Comparison of ENCODE assay signal across 21 cellular contexts in the genomic region with DNA sequence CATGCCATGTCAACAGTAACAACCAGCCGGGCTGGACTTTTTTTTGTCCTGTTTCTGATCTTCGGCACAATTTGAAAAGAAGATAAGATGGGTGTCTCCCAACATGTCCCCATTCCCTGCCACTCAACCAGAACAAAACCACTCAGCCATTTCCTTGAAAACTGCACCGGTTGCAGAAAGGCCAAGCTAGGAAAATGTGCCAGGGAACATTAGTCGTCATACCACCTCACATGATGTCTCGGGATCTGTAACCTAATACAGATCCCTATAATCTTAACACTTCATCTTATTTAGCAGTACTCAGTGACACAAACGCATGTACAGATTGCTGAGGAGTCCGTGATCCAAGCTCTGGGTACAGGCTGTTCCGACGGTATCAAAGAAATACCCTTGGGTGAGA. TPM values are rescaled to one million over a fixed set of nuclear protein-coding genes. Genes with fewer than 3 reads are reported as not detected.
DNase-seq lines count a peak whose midpoint lies in the region; ATAC-seq, FAIRE-seq and TF ChIP-seq lines count a peak whose summit lies in the region.
"Had no signal": no experiment of that assay in that cellular context is flagged by ENCODE, and none has a peak within 500 bp of the region (broad histone marks: within the 10 kb centered on the region; RNA-seq: fewer than 3 reads in every experiment).

No MANE protein-coding gene starts in this region.

- POLR2A ChIA-PET in HepG2 (lab: Yijun Ruan, JAX), result no interaction called here

- DNase-seq in right cardiac atrium, result no peak
- DNase-seq in left ventricle myocardium inferior, result no peak
- no peak for DNase-seq in dorsolateral prefrontal cortex
- no peak for DNase-seq in HepG2 (ENCODE audit: low spot score)
- no peak for DNase-seq in H7
- no peak for DNase-seq in NCI-H146 (lab: John Stamatoyannopoulos, UW)
- DNase-seq: activated CD4-positive, alpha-beta T cell treated with anti-CD3 and anti-CD28 coated beads for 48 hours; CD4-positive, CD25-positive, alpha-beta regulatory T cell; DMS153; HFFc6; mesenchymal stem cell; natural killer cell; NCI-H1436; NCI-H2227 treated with DMSO at 0.1 percent for 48 hours; posterior cingulate gyrus; testis had no signal

- H3K79me2 ChIP-seq in HepG2 (ENCODE audit: insufficient read depth, low read length), result no peaks in the 10 kb centered on the region

- H4K20me1 ChIP-seq in HepG2 (ENCODE audit: insufficient read depth, low read length), result no peaks in the 10 kb centered on the region

- CTCF ChIA-PET in HepG2 (lab: Yijun Ruan, JAX; ENCODE audit: low intra/inter-chr PET ratio, low total read pairs), result no interaction called here

- H3K36me3 ChIP-seq in left ventricle myocardium inferior (no peaks in the 10 kb centered on the region), HepG2 (replicated peaks in 1 of 2; ENCODE audit: control insufficient read depth in 1 of 2, insufficient read depth in 2 of 2, low read length in 2 of 2) (no peaks in the 10 kb centered on the region), H7 (replicated peaks; ENCODE audit: control insufficient read depth, insufficient read depth, low read length) (no peaks in the 10 kb centered on the region)
- H3K36me3 ChIP-seq: cardiac muscle cell, esophagus muscularis mucosa had no signal

- intact Hi-C loops in right cardiac atrium (cut with DNase I), result no loop called here
- intact Hi-C loops in left ventricle myocardium inferior (cut with micrococcal nuclease), result no loop called here
- intact Hi-C loops in dorsolateral prefrontal cortex (cut with DNase I), result no loop called here
- intact Hi-C loops in HepG2 (cut with micrococcal nuclease; ENCODE audit: unreplicated experiment), result no loop called here

- TF ChIP-seq RAD21 in HepG2 (CRISPR knock-in tag; IDR thresholded peaks at IDR 0.05), result no peak

- H3K4me3 ChIP-seq in right cardiac atrium (ENCODE audit: low read length) (no peak overlapping the region), left ventricle myocardium inferior (no peak overlapping the region), dorsolateral prefrontal cortex (no peak overlapping the region), HepG2 (replicated peaks in 1 of 3; ENCODE audit: insufficient read depth in 1 of 3, low read depth in 2 of 3, low read length in 3 of 3) (no peak overlapping the region), H7 (ENCODE audit: insufficient read depth, low read depth, low read length) (no peak overlapping the region)
- H3K4me3 ChIP-seq: cardiac muscle cell, esophagus muscularis mucosa had no signal

- 68% methylated on average over 9 of the region's 9 CpGs for WGBS in right cardiac atrium
- WGBS in HepG2 (ENCODE audit: low lambda C conversion rate), result 56% methylated on average over 9 of the region's 9 CpGs

- TF ChIP-seq EP300 in HepG2 (IDR thresholded peaks at IDR 0.05; ENCODE audit: low read depth in 2 of 2, low read length in 2 of 2) (no peak), HepG2 (CRISPR knock-in tag; IDR thresholded peaks at IDR 0.05; ENCODE audit: borderline replicate concordance) (no peak)

- FAIRE-seq in HepG2 (lab: Jason Lieb, UNC), result no peak

- no peaks in the 10 kb centered on the region for H3K9me3 ChIP-seq in right cardiac atrium (ENCODE audit: control insufficient read depth, low read length)
- H3K9me3 ChIP-seq in left ventricle myocardium inferior (replicated peaks), result no peaks in the 10 kb centered on the region
- no peaks in the 10 kb centered on the region for H3K9me3 ChIP-seq in HepG2 (ENCODE audit: low read length)
- H3K9me3 ChIP-seq: esophagus muscularis mucosa, testis had no signal

- no peaks in the 10 kb centered on the region for H3K27me3 ChIP-seq in right cardiac atrium (ENCODE audit: control insufficient read depth, insufficient read depth)
- no peaks in the 10 kb centered on the region for H3K27me3 ChIP-seq in left ventricle myocardium inferior (ENCODE audit: low read depth)
- H3K27me3 ChIP-seq in dorsolateral prefrontal cortex, result no peaks in the 10 kb centered on the region
- no peaks in the 10 kb centered on the region for H3K27me3 ChIP-seq in HepG2 (ENCODE audit: control insufficient read depth in 1 of 2, insufficient read depth in 2 of 2, low read length in 2 of 2)
- H3K27me3 ChIP-seq in H7 (ENCODE audit: control insufficient read depth, insufficient read depth, low read length), result no peaks in the 10 kb centered on the region
- H3K27me3 ChIP-seq: cardiac muscle cell, esophagus muscularis mucosa, testis had no signal

- no peak overlapping the region for H3K4me2 ChIP-seq in HepG2 (ENCODE audit: low read depth, low read length)

- BruUV-seq in HepG2 (replicated peaks; lab: Mats Ljungman, UMichigan), result no TSS peak

- H3K9ac ChIP-seq in HepG2 (ENCODE audit: insufficient read depth, low read depth, low read length), result no peak overlapping the region

- no peak overlapping the region for H3K27ac ChIP-seq in right cardiac atrium (ENCODE audit: low read length)
- H3K27ac ChIP-seq in left ventricle myocardium inferior (replicated peaks), result no peak overlapping the region
- peak overlapping the region in 32 of 59 donors; percentile 5 to 80 (median 42) for H3K27ac ChIP-seq in dorsolateral prefrontal cortex
- H3K27ac ChIP-seq in HepG2 (ENCODE audit: extremely low read length, insufficient read depth, low read length), result no peak overlapping the region
- H3K27ac ChIP-seq: cardiac muscle cell had no signal

- no peaks in the 10 kb centered on the region for H3K4me1 ChIP-seq in right cardiac atrium (ENCODE audit: control insufficient read depth, insufficient read depth, low read length)
- H3K4me1 ChIP-seq in left ventricle myocardium inferior, result peaks cover 2% of the 10 kb centered on the region
- no peaks in the 10 kb centered on the region for H3K4me1 ChIP-seq in HepG2 (ENCODE audit: insufficient read depth, low read length)

- H2AFZ ChIP-seq in HepG2 (ENCODE audit: low read length), result no peak overlapping the region

- no peak for TF ChIP-seq CTCF in left ventricle myocardium inferior (IDR thresholded peaks at IDR 0.05; ENCODE audit: borderline replicate concordance)
- TF ChIP-seq CTCF in dorsolateral prefrontal cortex (IDR thresholded peaks at IDR 0.05 in 54 of 56, conservative IDR thresholded peaks at IDR 0.05 in 2 of 56; ENCODE audit: low read depth in 1 of 56, partially characterized antibody in 56 of 56), result no peak
- TF ChIP-seq CTCF in HepG2 (CRISPR knock-in tag; IDR thresholded peaks at IDR 0.05), result no peak

- in situ Hi-C loops in HepG2 (cut with HindIII; ENCODE audit: extremely low pct_ligation_motif_present, low pct_unique_long_range_greater_than_20kb), result no loop called here

- no peak for TF ChIP-seq POLR2A in HepG2 (IDR thresholded peaks at IDR 0.05; ENCODE audit: insufficient read depth in 1 of 2, low read depth in 2 of 2, low read length in 2 of 2)

- ATAC-seq in right cardiac atrium (peak; percentile 25 to 36), HepG2 (no peak), GM18867 (IDR thresholded peaks at IDR 0.05; ENCODE audit: unreplicated experiment) (no peak), HG03442 (IDR thresholded peaks at IDR 0.05; ENCODE audit: unreplicated experiment) (no peak)

TF ChIP-seq in HepG2, 621 proteins besides CTCF, POLR2A, EP300 and RAD21:
- TF ChIP-seq MAFF (IDR thresholded peaks at IDR 0.05; ENCODE audit: low read depth, low read length) (peak; percentile 50; the same call in 1 of the 2 replicates), HCFC1 (IDR thresholded peaks at IDR 0.05; ENCODE audit: low read depth, low read length) (no peak), MAFK (conservative IDR thresholded peaks at IDR 0.05 in 1 of 2, IDR thresholded peaks at IDR 0.05 in 1 of 2; ENCODE audit: low read length in 2 of 2) (peak; percentile 33 to 67; a peak in 2 of 4 replicates)

RNA-seq across cellular contexts. Expression of a gene that starts 46.5 kb away (rescaled TPM):
- total RNA-seq in right cardiac atrium (1 to 10 TPM in 1 of 4 donors, under 1 TPM in 3; 0.24 to 1.3 (median 0.37) TPM), left ventricle myocardium inferior (0.08 TPM), dorsolateral prefrontal cortex (10 to 100 TPM in 53 of 120 experiments, 1 to 10 TPM in 67; 3.0 to 32.6 (median 9.4) TPM), HepG2 (2016; rRNA removed; fragmentation: Illumina TruSeq; extraction: Trizol) (3.4 and 3.6 TPM in 2 replicates)
- polyA plus RNA-seq in right cardiac atrium (0.23 TPM), HepG2 (2011; rRNA removed) (0.68 and 1.1 TPM in 2 replicates)
- 0.20 and 0.26 TPM in 2 replicates for total RNA-seq in HepG2 (2016; cell fraction: cytosol; rRNA removed; fragmentation: Illumina TruSeq; extraction: Trizol; ENCODE audit: low read depth)
- 2.7 and 3.0 TPM in 2 replicates for total RNA-seq in HepG2 (2016; cell fraction: insoluble cytoplasmic fraction; rRNA removed; fragmentation: Illumina TruSeq; extraction: Trizol)
- 0.71 and 1.0 TPM in 2 replicates for total RNA-seq in HepG2 (2016; cell fraction: membrane; rRNA removed; fragmentation: Illumina TruSeq; extraction: Trizol)
- total RNA-seq in HepG2 (2016; cell fraction: nucleus; rRNA removed; fragmentation: Illumina TruSeq; extraction: Trizol), result 1.1 and 1.6 TPM in 2 replicates
- 0.32 and 0.96 TPM in 2 replicates for polyA plus RNA-seq in HepG2 (2011; cell fraction: cytosol; rRNA removed)
- polyA plus RNA-seq in HepG2 (2011; cell fraction: nucleus; rRNA removed), result 1.5 and 2.1 TPM in 2 replicates
- 0.41 and 0.99 TPM in 2 replicates for polyA plus RNA-seq in HepG2 (2012)
- 0.14 and 0.19 TPM in 2 replicates for polyA plus RNA-seq in HepG2 (2016; cell fraction: cytosol; fragmentation: Illumina TruSeq; extraction: Trizol; ENCODE audit: low read depth)
- polyA plus RNA-seq in HepG2 (2016; cell fraction: insoluble cytoplasmic fraction; fragmentation: Illumina TruSeq; extraction: Trizol; ENCODE audit: low read depth), result 3.2 and 3.4 TPM in 2 replicates
- polyA plus RNA-seq in HepG2 (2016; cell fraction: membrane; fragmentation: Illumina TruSeq; extraction: Trizol; ENCODE audit: low read depth), result 0.30 and 0.39 TPM in 2 replicates
- polyA plus RNA-seq in HepG2 (2016; cell fraction: nucleus; fragmentation: Illumina TruSeq; extraction: Trizol; ENCODE audit: insufficient read depth, low read depth), result 1.4 and 1.6 TPM in 2 replicates
- 0.40 and 0.68 TPM in 2 replicates for polyA minus RNA-seq in HepG2 (2011; rRNA and poly(A)+ RNA removed; ENCODE audit: low replicate concordance)
- 0.40 TPM in 1 of 2 replicates, not detected in the other for polyA minus RNA-seq in HepG2 (2011; cell fraction: cytosol; rRNA and poly(A)+ RNA removed)
- polyA minus RNA-seq in HepG2 (2011; cell fraction: nucleus; rRNA and poly(A)+ RNA removed), result 3.6 and 3.7 TPM in 2 replicates
- 0.17 and 2.0 TPM in 2 replicates for total RNA-seq in H7 (2014; rRNA removed; shearing (Covaris generic))
- total RNA-seq: HFFc6, M059J had no signal

Comparison
In these comparisons a context has a peak if more than half of its experiments do, and no peak if none do; other contexts are left out.
1. ATAC-seq: peak in right cardiac atrium (2 of 2); none in HepG2 (single experiment), GM18867 (single experiment) and HG03442 (single experiment).
2. H3K27ac ChIP-seq: peak in dorsolateral prefrontal cortex (32 of 59); none in right cardiac atrium (single experiment), left ventricle myocardium inferior (single experiment) and HepG2 (single experiment).